21 cellular contexts compared by ENCODE assay signal in genomic region chr9:17453751-17454150, GRCh38.
DNase-seq lines count a peak whose midpoint lies in the region; ATAC-seq and TF ChIP-seq lines count a peak whose summit lies in the region.
"Had no signal": no experiment of that assay in that cellular context is flagged by ENCODE, and none has a peak within 500 bp of the region (broad histone marks: within the 10 kb centered on the region; RNA-seq: fewer than 3 reads in every experiment).

No MANE protein-coding gene starts in this region.

- H3K27me3 ChIP-seq in GM23248 (replicated peaks; ENCODE audit: insufficient read depth) = no peaks in the 10 kb centered on the region
- H3K27me3 ChIP-seq: BLaER1, SJSA1 had no signal

- no peaks in the 10 kb centered on the region for H3K4me1 ChIP-seq in GM23248 (ENCODE audit: insufficient read depth)
- H3K4me1 ChIP-seq: BLaER1, Caco-2, SJSA1 had no signal

- no peaks in the 10 kb centered on the region for H3K9me2 ChIP-seq in GM23248 (ENCODE audit: insufficient read depth)

- H4K20me1 ChIP-seq in GM23248 (ENCODE audit: insufficient read depth) = no peaks in the 10 kb centered on the region
- H4K20me1 ChIP-seq: BLaER1 had no signal

- ATAC-seq in GM21447 (IDR thresholded peaks at IDR 0.05; ENCODE audit: unreplicated experiment) = no peak
- ATAC-seq: GM23338, Right ventricle myocardium inferior had no signal

- H3K4me3 ChIP-seq in GM12865 (ENCODE audit: low read depth, low read length) (no peak overlapping the region), GM23248 (no peak overlapping the region)
- H3K4me3 ChIP-seq: BLaER1, GM23338, SJSA1 had no signal

- 95 to 97% methylated on average over 5 of the region's 5 CpGs for WGBS in GM23248 (ENCODE audit: low coverage in 1 of 2, low lambda C conversion rate in 2 of 2, missing lambda C conversion rate in 2 of 2), 2 experiments

- no peaks in the 10 kb centered on the region for H3K36me3 ChIP-seq in GM23248 (ENCODE audit: low read depth)
- H3K36me3 ChIP-seq: BLaER1, SJSA1 had no signal

- no peak overlapping the region for H3K27ac ChIP-seq in GM23248
- H3K27ac ChIP-seq: BLaER1, KMS-11, SJSA1 had no signal

- H3F3A ChIP-seq in GM23248 (ENCODE audit: insufficient read depth) = no peaks in the 10 kb centered on the region

- no peak for TF ChIP-seq CTCF in GM12865 (IDR thresholded peaks at IDR 0.05; ENCODE audit: insufficient read depth, low read depth, low read length, missing control alignments)

- in situ Hi-C loops in SK-MEL-5 (cut with HindIII; ENCODE audit: low pct_unique_long_range_greater_than_20kb, low sequenced_read_pairs) = no loop called here
- in situ Hi-C loops in GM23248 (cut with MboI) = loop anchor here (25.0 kb wide), 1 partner anchor 1616 kb away; no protein-coding TSS in a partner anchor

- no peak overlapping the region for H2AFZ ChIP-seq in GM23248
- H2AFZ ChIP-seq: GM23338 had no signal

- H3K9me3 ChIP-seq in GM23248 (ENCODE audit: low read depth) = no peaks in the 10 kb centered on the region
- H3K9me3 ChIP-seq: BLaER1, Caco-2, SJSA1 had no signal

- H3K79me2 ChIP-seq in GM23248 (ENCODE audit: insufficient read depth) = no peaks in the 10 kb centered on the region

- peak; percentile 9 for DNase-seq in GM12865 (ENCODE audit: low read depth)
- DNase-seq in HT1080 (ENCODE audit: low read depth) = peak; percentile 28
- DNase-seq in SK-MEL-5 (ENCODE audit: low read depth, low spot score) = peak; percentile 13
- DNase-seq in fibroblast of peridontal ligament (ENCODE audit: extremely low read depth) = peak; percentile 8
- no peak for DNase-seq in NCI-H345 treated with DMSO at 0.1 percent for 48 hours (lab: John Stamatoyannopoulos, UW; ENCODE audit: unreplicated experiment)
- no peak for DNase-seq in GM23248
- DNase-seq: Caco-2; CD4-positive, alpha-beta T cell; DMS 273 treated with DMSO at 0.1 percent for 48 hours; DMS79 treated with DMSO at 0.1 percent for 48 hours; IMR-90; NCI-H1105 treated with DMSO at 0.1 percent for 48 hours; NCI-H1694; NCI-H2081; OCI-M1 had no signal

- no peak overlapping the region for H3K4me2 ChIP-seq in GM23248 (ENCODE audit: unreplicated experiment)
- H3K4me2 ChIP-seq: BLaER1, GM23338, KMS-11 had no signal

- no peak overlapping the region for H3K9ac ChIP-seq in GM23248
- H3K9ac ChIP-seq: BLaER1, KMS-11 had no signal

Comparison
In these comparisons a context has a peak if more than half of its experiments do, and no peak if none do; other contexts are left out.
1. DNase-seq: peak in GM12865 (single experiment), HT1080 (single experiment), SK-MEL-5 (single experiment) and fibroblast of peridontal ligament (single experiment); none in NCI-H345 treated with DMSO at 0.1 percent for 48 hours (single experiment) and GM23248 (single experiment).